ENCODE assay signal across 28 cellular contexts in the genomic region with DNA sequence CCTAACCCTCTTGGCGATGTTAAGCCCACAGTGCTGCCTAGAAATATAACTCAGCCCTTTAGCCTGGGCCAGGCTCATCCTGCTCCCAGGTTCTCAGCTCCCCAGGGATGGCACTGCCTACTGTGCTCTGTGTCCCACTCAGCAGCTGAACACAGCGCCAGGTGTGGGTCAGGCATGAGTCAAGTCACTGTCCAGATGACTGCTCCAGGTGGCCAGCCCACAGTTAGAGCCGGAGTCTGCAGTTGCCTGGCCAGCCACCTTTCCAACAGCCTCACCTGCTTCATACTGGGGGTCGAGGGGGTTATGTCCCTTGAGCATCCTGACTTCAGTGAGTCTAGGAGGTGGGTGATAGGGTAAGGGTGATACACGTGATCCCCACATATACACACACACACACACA. TPM values are rescaled to one million over a fixed set of nuclear protein-coding genes. Genes with fewer than 3 reads are reported as not detected.
DNase-seq lines count a peak whose midpoint lies in the region; ATAC-seq, FAIRE-seq and TF ChIP-seq lines count a peak whose summit lies in the region.
"Had no signal": no experiment of that assay in that cellular context is flagged by ENCODE, and none has a peak within 500 bp of the region (broad histone marks: within the 10 kb centered on the region; RNA-seq: fewer than 3 reads in every experiment).

No MANE protein-coding gene starts in this region.

- H2AFZ ChIP-seq in osteoblast (ENCODE audit: low read length) = no peak overlapping the region
- H2AFZ ChIP-seq: PC-9 had no signal

- peaks cover 4% of the 10 kb centered on the region for H3K4me1 ChIP-seq in osteoblast (ENCODE audit: insufficient read depth, low read length)

- H3K27ac ChIP-seq in osteoblast (ENCODE audit: low read depth, low read length) = no peak overlapping the region
- H3K27ac ChIP-seq: PC-9 had no signal

- no peaks in the 10 kb centered on the region for H3K36me3 ChIP-seq in osteoblast (ENCODE audit: insufficient read depth, low read length)
- H3K36me3 ChIP-seq: neutrophil had no signal

- H4K20me1 ChIP-seq in osteoblast (ENCODE audit: insufficient read depth, low read length) = peaks cover 13% of the 10 kb centered on the region

- DNase-seq in activated effector memory CD4-positive, alpha-beta T cell treated with anti-CD3 and anti-CD28 coated beads, Interleukin-2, amount 50 U/mL, for 16 hours = peak; percentile 58
- no peak for DNase-seq in activated effector memory CD4-positive, alpha-beta T cell treated with Interleukin-2 at 50 U/mL for 16 hours
- DNase-seq in T-helper 17 cell (no peak), osteoblast (ENCODE audit: insufficient read length, low spot score, missing footprints) (peak; percentile 43), H54 (ENCODE audit: insufficient read length, low spot score) (no peak)
- DNase-seq in stimulated activated naive CD4-positive, alpha-beta T cell (lab: John Stamatoyannopoulos, UW) = no peak
- DNase-seq in effector CD8-positive, alpha-beta T cell (lab: John Stamatoyannopoulos, UW) = no peak
- DNase-seq: ACHN; activated CD4-positive, alpha-beta T cell treated with anti-CD3 and anti-CD28 coated beads for 4 hours; activated CD8-positive, alpha-beta memory T cell treated with anti-CD3 and anti-CD28 coated beads for 24 hours; activated gamma-delta T cell; activated T-cell treated with anti-CD3 and anti-CD28 coated beads for 4 hours; Caco-2; cortex of kidney; DMS79 treated with DMSO at 0.1 percent for 48 hours; erythroblast; GDM1; Kasumi-1; left ventricle myocardium superior; NCI-H2081; NCI-H524 treated with DMSO at 0.1 percent for 48 hours; PC-9; stimulated activated CD4-positive, alpha-beta T cell treated with anti-CD3 and anti-CD28 coated beads, Interleukin-12 subunit alpha, Interleukin-12 subunit beta, amount 100 ng/mL, for 4 hours; stimulated activated CD4-positive, alpha-beta T cell treated with anti-CD3 and anti-CD28 coated beads, Interleukin-4, amount 100 ng/mL, for 1 hour had no signal

- no peak for TF ChIP-seq POLR2A in H54 (IDR thresholded peaks at IDR 0.05; ENCODE audit: low read depth, low read length)

- H3K36me3 Mint-ChIP-seq in T-helper 17 cell (ENCODE audit: low read depth) = no peaks in the 10 kb centered on the region

- peaks cover 38% of the 10 kb centered on the region for H3K4me1 Mint-ChIP-seq in T-helper 17 cell

- no peaks in the 10 kb centered on the region for H3K27me3 Mint-ChIP-seq in T-helper 17 cell

- H3K79me2 ChIP-seq in osteoblast (ENCODE audit: insufficient read depth, low read length) = no peaks in the 10 kb centered on the region

- H3K27ac Mint-ChIP-seq in T-helper 17 cell = peak overlapping the region; percentile 8
- H3K27ac Mint-ChIP-seq: T-helper 2 cell treated with Interferon-gamma antibody and Interleukin-4, amounts not matched to agents 5 μg/mL and 100 μg/mL, for 36 hours had no signal

- H3K4me2 ChIP-seq in osteoblast (ENCODE audit: insufficient read depth, low read length) = no peak overlapping the region
- H3K4me2 ChIP-seq: PC-9 had no signal

- TF ChIP-seq CTCF in osteoblast (IDR thresholded peaks at IDR 0.05; ENCODE audit: extremely low read depth, low read depth, low read length) = no peak

- no peak for FAIRE-seq in H54 (lab: Jason Lieb, UNC)
- FAIRE-seq: astrocyte had no signal

- ATAC-seq in T-helper 17 cell = no peak
- ATAC-seq: left ventricle myocardium superior, sciatic nerve had no signal

- no peak overlapping the region for H3K4me3 ChIP-seq in osteoblast (ENCODE audit: insufficient read depth, low read length)
- H3K4me3 ChIP-seq: PC-9 had no signal

- no peaks in the 10 kb centered on the region for H3K9me3 ChIP-seq in T-helper 17 cell (ENCODE audit: control insufficient read depth, low read length, poor library complexity, severe bottlenecking)
- no peaks in the 10 kb centered on the region for H3K9me3 ChIP-seq in osteoblast (ENCODE audit: low read depth, low read length)
- H3K9me3 ChIP-seq: Caco-2, neutrophil had no signal

- no peaks in the 10 kb centered on the region for H3K27me3 ChIP-seq in osteoblast (ENCODE audit: insufficient read depth, low read length)
- H3K27me3 ChIP-seq: neutrophil had no signal

- H3K4me3 Mint-ChIP-seq in T-helper 17 cell = no peak overlapping the region
- H3K4me3 Mint-ChIP-seq: T-helper 2 cell treated with Interferon-gamma antibody and Interleukin-4, amounts not matched to agents 5 μg/mL and 100 μg/mL, for 36 hours had no signal

RNA-seq across cellular contexts. Expression of a gene that starts 48.4 kb away (rescaled TPM):
- total RNA-seq in T-helper 17 cell (10 to 100 TPM; 49.1 to 55.2 TPM), osteoblast (39.4 and 42.1 TPM in 2 replicates)

Comparison
In these comparisons a context has a peak if more than half of its experiments do, and no peak if none do; other contexts are left out.
1. DNase-seq: peak in activated effector memory CD4-positive, alpha-beta T cell treated with anti-CD3 and anti-CD28 coated beads, Interleukin-2, amount 50 U/mL, for 16 hours (single experiment) and osteoblast (single experiment); none in activated effector memory CD4-positive, alpha-beta T cell treated with Interleukin-2 at 50 U/mL for 16 hours (single experiment), T-helper 17 cell (0 of 3), stimulated activated naive CD4-positive, alpha-beta T cell (0 of 6), H54 (single experiment) and effector CD8-positive, alpha-beta T cell (single experiment).